17 cellular contexts compared by ENCODE assay signal in genomic region chr7:28776463-28777157, GRCh38.
DNase-seq lines count a peak whose midpoint lies in the region; ATAC-seq, FAIRE-seq and TF ChIP-seq lines count a peak whose summit lies in the region.
"Had no signal": no experiment of that assay in that cellular context is flagged by ENCODE, and none has a peak within 500 bp of the region (broad histone marks: within the 10 kb centered on the region; RNA-seq: fewer than 3 reads in every experiment).

No MANE protein-coding gene starts in this region.

- WGBS in IMR-90 (ENCODE audit: extremely low coverage in 2 of 2, insufficient read length in 1 of 2), 2 experiments = no CpG with 5 or more reads among the region's 4 CpGs
- WGBS in ovary, 3 donors = 62 to 84% (median 80%) methylated on average over 4 of the region's 4 CpGs

- POLR2A ChIA-PET in IMR-90 (lab: Charles Lee; ENCODE audit: unreplicated experiment) = no interaction called here

- H2BK15ac ChIP-seq in IMR-90 (ENCODE audit: low read depth, low read length) = no peak overlapping the region

- H3K9me3 ChIP-seq in IMR-90 (ENCODE audit: control insufficient read depth, insufficient read depth, low read length) (no peaks in the 10 kb centered on the region), adipocyte (ENCODE audit: control insufficient read depth, low read length) (no peaks in the 10 kb centered on the region), ovary (no peaks in the 10 kb centered on the region)

- H3K4me3 ChIP-seq in IMR-90 (ENCODE audit: insufficient read depth, low read depth, low read length) = no peak overlapping the region
- H3K4me3 ChIP-seq in adipocyte (ENCODE audit: low read length) = no peak overlapping the region
- no peak overlapping the region for H3K4me3 ChIP-seq in fibroblast of villous mesenchyme (ENCODE audit: low read depth, low read length)
- no peak overlapping the region for H3K4me3 ChIP-seq in ovary

- H3K4me1 ChIP-seq in IMR-90 (ENCODE audit: control insufficient read depth, insufficient read depth, low read length) (peaks cover 2% of the 10 kb centered on the region; the same call in 1 of the 2 replicates), adipocyte (ENCODE audit: control insufficient read depth, insufficient read depth, low read length) (peaks cover 14% of the 10 kb centered on the region), ovary (ENCODE audit: insufficient read depth) (no peaks in the 10 kb centered on the region)

- no peak overlapping the region for H2AK9ac ChIP-seq in IMR-90 (replicated peaks; ENCODE audit: low read depth, low read length, poor library complexity)

- H3K18ac ChIP-seq in IMR-90 (ENCODE audit: low read depth, low read length) = no peak overlapping the region

- no peak overlapping the region for H3K4ac ChIP-seq in IMR-90 (ENCODE audit: low read depth, low read length)

- intact Hi-C loops in IMR-90 (cut with micrococcal nuclease) = no loop called here
- intact Hi-C loops in ovary (cut with DNase I) = no loop called here

- H3K27ac ChIP-seq in IMR-90 (ENCODE audit: insufficient read depth, low read length) (no peak overlapping the region), ovary (no peak overlapping the region)

- H2BK120ac ChIP-seq in IMR-90 (ENCODE audit: low read depth, low read length) = no peak overlapping the region

- H3K9ac ChIP-seq in IMR-90 (ENCODE audit: low read depth, low read length) (no peak overlapping the region), adipocyte (ENCODE audit: low read length) (no peak overlapping the region)

- H2AFZ ChIP-seq in IMR-90 (replicated peaks; ENCODE audit: low read length, poor library complexity) = no peak overlapping the region

- TF ChIP-seq EP300 in ovary (IDR thresholded peaks at IDR 0.05) = no peak

- no peak for FAIRE-seq in D721Med (lab: Jason Lieb, UNC)
- FAIRE-seq: G401.6, GM12892, H54 had no signal

- H3K27me3 ChIP-seq in IMR-90 (ENCODE audit: control insufficient read depth, insufficient read depth, low read length) (no peaks in the 10 kb centered on the region), adipocyte (replicated peaks; ENCODE audit: control insufficient read depth, insufficient read depth, low read length) (no peaks in the 10 kb centered on the region), ovary (no peaks in the 10 kb centered on the region)

- H2BK5ac ChIP-seq in IMR-90 (ENCODE audit: low read depth, low read length, poor library complexity, severe bottlenecking) = no peak overlapping the region

- no peak for TF ChIP-seq RAD21 in IMR-90 (IDR thresholded peaks at IDR 0.05; ENCODE audit: low read length)

- no peaks in the 10 kb centered on the region for H4K20me1 ChIP-seq in IMR-90 (ENCODE audit: insufficient read depth, low read length)

- no peak overlapping the region for H3K14ac ChIP-seq in IMR-90 (replicated peaks; ENCODE audit: low read depth, low read length)

- TF ChIP-seq POLR2A in IMR-90 (IDR thresholded peaks at IDR 0.05; ENCODE audit: low read depth, low read length) (no peak), ovary (IDR thresholded peaks at IDR 0.05) (no peak)

- in situ Hi-C loops in IMR-90 (cut with MboI; ENCODE audit: low sequenced_read_pairs) = no loop called here

- no peak overlapping the region for H4K5ac ChIP-seq in IMR-90 (ENCODE audit: low read depth, low read length)

- TF ChIP-seq CTCF in IMR-90 (conservative IDR thresholded peaks at IDR 0.05; ENCODE audit: low read depth, low read length) = no peak
- no peak for TF ChIP-seq CTCF in fibroblast of villous mesenchyme (IDR thresholded peaks at IDR 0.05; ENCODE audit: insufficient read depth, low read depth, low read length)
- TF ChIP-seq CTCF in ovary (IDR thresholded peaks at IDR 0.05) = no peak
- TF ChIP-seq CTCF in D721Med (IDR thresholded peaks at IDR 0.05; ENCODE audit: insufficient read depth, missing control alignments) = no peak

- BruUV-seq in IMR-90 (replicated peaks; lab: Mats Ljungman, UMichigan) = no TSS peak

- dilution Hi-C loops in IMR-90 (cut with HindIII; ENCODE audit: low sequenced_read_pairs, unreplicated experiment) = no loop called here

- H2BK20ac ChIP-seq in IMR-90 (ENCODE audit: low read depth, low read length) = no peak overlapping the region

- H3K36me3 ChIP-seq in IMR-90 (ENCODE audit: control insufficient read depth, insufficient read depth, low read length) (no peaks in the 10 kb centered on the region), adipocyte (ENCODE audit: control insufficient read depth, insufficient read depth, low read length, severe bottlenecking) (no peaks in the 10 kb centered on the region), ovary (no peaks in the 10 kb centered on the region)

- H4K91ac ChIP-seq in IMR-90 (ENCODE audit: insufficient read depth, low read depth, low read length) = no peak overlapping the region

- peak; percentile 13 for DNase-seq in IMR-90
- peak; percentile 34 for DNase-seq in adipocyte (ENCODE audit: low read depth)
- DNase-seq in fibroblast of villous mesenchyme (ENCODE audit: low read depth) = peak; percentile 36
- DNase-seq in ovary = no peak
- no peak for DNase-seq in D721Med (ENCODE audit: insufficient read length, low spot score)
- DNase-seq: C1 segment of cervical spinal cord; Calu3; CD4-positive, alpha-beta memory T cell; COR-L47; DMS153; DND-41; GOT3; HCEC 1CT had no signal

- H3K79me1 ChIP-seq in IMR-90 (ENCODE audit: low read depth in 1 of 2, low read length in 2 of 2) = no peaks in the 10 kb centered on the region

- H3K56ac ChIP-seq in IMR-90 (ENCODE audit: extremely low read depth, insufficient read depth, low read length) = no peak overlapping the region

- CTCF ChIA-PET in IMR-90 (lab: Yijun Ruan, JAX) = interaction anchor here (0.6 kb wide), 1 partner anchor 364 kb away, joined by 3 read pairs; the partner anchor contains the start of gene CREB5

- H2AK5ac ChIP-seq in IMR-90 (ENCODE audit: low read depth, low read length) = no peak overlapping the region

- H4K8ac ChIP-seq in IMR-90 (ENCODE audit: low read depth in 2 of 2, low read length in 2 of 2) = no peak overlapping the region

- H3K23ac ChIP-seq in IMR-90 (ENCODE audit: low read depth, low read length) = no peak overlapping the region

- ATAC-seq in IMR-90 (ENCODE audit: low read depth) (peak; percentile 51), HG02840 (IDR thresholded peaks at IDR 0.05; ENCODE audit: low FRiP score, unreplicated experiment) (no peak)

- no peak overlapping the region for H3K4me2 ChIP-seq in IMR-90 (ENCODE audit: low read depth, low read length)

- no peaks in the 10 kb centered on the region for H3K9me1 ChIP-seq in IMR-90 (ENCODE audit: insufficient read depth, low read length)

TF ChIP-seq in IMR-90, 13 proteins besides CTCF, POLR2A, EP300 and RAD21:
- TF ChIP-seq NFE2L2 (IDR thresholded peaks at IDR 0.05; ENCODE audit: low read depth, low read length) = no peak
- TF ChIP-seq CEBPB (IDR thresholded peaks at IDR 0.05; ENCODE audit: low read depth, low read length) = peak; percentile 21; the same call in 1 of the 2 replicates
- TF ChIP-seq RCOR1 (IDR thresholded peaks at IDR 0.05; ENCODE audit: insufficient replicate concordance, low read length) = no peak

Comparison
In these comparisons a context has a peak if more than half of its experiments do, and no peak if none do; other contexts are left out.
1. DNase-seq: peak in IMR-90 (single experiment), adipocyte (single experiment) and fibroblast of villous mesenchyme (single experiment); none in ovary (0 of 5) and D721Med (single experiment).